In genomic region chr6:85923013-85923430, GRCh38 we compare ENCODE assay signal across 8 cellular contexts.
DNase-seq lines count a peak whose midpoint lies in the region; ATAC-seq and TF ChIP-seq lines count a peak whose summit lies in the region.

No MANE protein-coding gene starts in this region.

- H3K9me3 ChIP-seq in HAP-1 (no peaks in the 10 kb centered on the region), Panc1 (ENCODE audit: control insufficient read depth, insufficient read depth, low read depth, low read length) (no peaks in the 10 kb centered on the region), spleen (peaks cover 0 to 4% (median 0%) of the 10 kb centered on the region in 8 donors)

- intact Hi-C loops in Panc1 (cut with micrococcal nuclease; ENCODE audit: unreplicated experiment): loop anchor here (1.0 to 10.0 kb wide), 4 partner anchors 252 to 1102 kb away; partner anchors contain the start of gene HTR1E
- intact Hi-C loops in dorsolateral prefrontal cortex (cut with DNase I): loop anchor here (5.0 to 10.0 kb wide), 2 partner anchors 934 to 1012 kb away; partner anchors contain the start of gene HTR1E (in 1 of the 2)
- intact Hi-C loops in spleen (cut with DNase I; ENCODE audit: low total_unique reads): loop anchor here (5.0 kb wide), 1 partner anchor 929 kb away; no protein-coding TSS in a partner anchor

- H3K36me3 ChIP-seq in HAP-1 (replicated peaks) (no peaks in the 10 kb centered on the region), Panc1 (ENCODE audit: control insufficient read depth, insufficient read depth, low read length) (no peaks in the 10 kb centered on the region), spleen (no peaks in the 10 kb centered on the region)

- BruUV-seq in Panc1 (replicated peaks; lab: Mats Ljungman, UMichigan): no TSS peak

- CTCF ChIA-PET in AG04449 (lab: Yijun Ruan, JAX): interaction anchor here (1.3 to 3.3 kb wide), 3 partner anchors 11 to 936 kb away, joined by 6 to 12 read pairs (median 8); no protein-coding TSS in a partner anchor
- CTCF ChIA-PET in Panc1 (lab: Charles Lee): interaction anchor here (0.8 to 0.9 kb wide), 2 partner anchors 755 to 1014 kb away, joined by 3 to 4 read pairs; no protein-coding TSS in a partner anchor

- in situ Hi-C loops in HAP-1 (cut with MboI; ENCODE audit: low sequenced_read_pairs): no loop called here
- in situ Hi-C loops in KBM-7 (cut with MboI; ENCODE audit: low pct_unique_long_range_greater_than_20kb, low sequenced_read_pairs): no loop called here
- in situ Hi-C loops in Panc1 (cut with HindIII; ENCODE audit: low pct_unique_long_range_greater_than_20kb, low sequenced_read_pairs): no loop called here

- TF ChIP-seq CTCF in AG04449 (IDR thresholded peaks at IDR 0.05; ENCODE audit: insufficient read depth, low read length, missing control alignments) (peak; percentile 53), GM12865 (IDR thresholded peaks at IDR 0.05; ENCODE audit: insufficient read depth, low read depth, low read length, missing control alignments) (peak; percentile 68), Panc1 (IDR thresholded peaks at IDR 0.05) (peak; percentile 86), dorsolateral prefrontal cortex (IDR thresholded peaks at IDR 0.05 in 54 of 56, conservative IDR thresholded peaks at IDR 0.05 in 2 of 56; ENCODE audit: low read depth in 1 of 56, partially characterized antibody in 56 of 56) (peak; percentile 36 to 79 (median 66)), spleen (IDR thresholded peaks at IDR 0.05 in 8 of 11, conservative IDR thresholded peaks at IDR 0.05 in 3 of 11) (peak in 5 of 11 experiments; percentile 31 to 49 (median 36))

- H3K27me3 ChIP-seq in HAP-1 (ENCODE audit: low read depth) (no peaks in the 10 kb centered on the region), Panc1 (ENCODE audit: control insufficient read depth, insufficient read depth, low read length) (no peaks in the 10 kb centered on the region), dorsolateral prefrontal cortex (no peaks in the 10 kb centered on the region), spleen (replicated peaks in 1 of 7) (no peaks in the 10 kb centered on the region)

- POLR2A ChIA-PET in AG04449 (lab: Yijun Ruan, JAX) (no interaction called here), Panc1 (lab: Charles Lee) (no interaction called here)

- no peak for TF ChIP-seq POLR2A in spleen (IDR thresholded peaks at IDR 0.05)

- H3K4me3 ChIP-seq in AG04449 (ENCODE audit: low read depth, low read length): no peak overlapping the region
- H3K4me3 ChIP-seq in GM12865 (ENCODE audit: low read depth, low read length): no peak overlapping the region
- no peak overlapping the region for H3K4me3 ChIP-seq in HAP-1
- H3K4me3 ChIP-seq in Panc1 (ENCODE audit: low read depth in 2 of 2, low read length in 2 of 2): no peak overlapping the region
- no peak overlapping the region for H3K4me3 ChIP-seq in dorsolateral prefrontal cortex
- no peak overlapping the region for H3K4me3 ChIP-seq in spleen

- ATAC-seq in Panc1: peak; percentile 95

- DNase-seq in AG04449 (ENCODE audit: low read depth, low spot score): peak; percentile 19
- peak; percentile 61 for DNase-seq in GM12865 (ENCODE audit: low read depth)
- peak; percentile 12 to 24 for DNase-seq in HAP-1 (ENCODE audit: low spot score in 2 of 2)
- DNase-seq in KBM-7: peak; percentile 75
- peak; percentile 45 for DNase-seq in Panc1 (ENCODE audit: low read depth, low spot score)
- DNase-seq in dorsolateral prefrontal cortex: peak in 3 of 10 donors; percentile 46 to 59 (median 49)
- DNase-seq in middle frontal gyrus (ENCODE audit: extremely low spot score, low spot score): peak; percentile 52
- no peak for DNase-seq in spleen

- no peak overlapping the region for H3K27ac ChIP-seq in Panc1 (ENCODE audit: low read length)
- peak overlapping the region in 6 of 59 donors; percentile 16 to 58 (median 38) for H3K27ac ChIP-seq in dorsolateral prefrontal cortex
- H3K27ac ChIP-seq in spleen: no peak overlapping the region

- WGBS in spleen, 5 donors: 0 to 35% (median 5%) methylated on average over 2 of the region's 2 CpGs

- H3K4me1 ChIP-seq in HAP-1 (no peaks in the 10 kb centered on the region), Panc1 (ENCODE audit: control insufficient read depth, insufficient read depth, low read length) (no peaks in the 10 kb centered on the region), spleen (no peaks in the 10 kb centered on the region)
